In the genomic region with DNA sequence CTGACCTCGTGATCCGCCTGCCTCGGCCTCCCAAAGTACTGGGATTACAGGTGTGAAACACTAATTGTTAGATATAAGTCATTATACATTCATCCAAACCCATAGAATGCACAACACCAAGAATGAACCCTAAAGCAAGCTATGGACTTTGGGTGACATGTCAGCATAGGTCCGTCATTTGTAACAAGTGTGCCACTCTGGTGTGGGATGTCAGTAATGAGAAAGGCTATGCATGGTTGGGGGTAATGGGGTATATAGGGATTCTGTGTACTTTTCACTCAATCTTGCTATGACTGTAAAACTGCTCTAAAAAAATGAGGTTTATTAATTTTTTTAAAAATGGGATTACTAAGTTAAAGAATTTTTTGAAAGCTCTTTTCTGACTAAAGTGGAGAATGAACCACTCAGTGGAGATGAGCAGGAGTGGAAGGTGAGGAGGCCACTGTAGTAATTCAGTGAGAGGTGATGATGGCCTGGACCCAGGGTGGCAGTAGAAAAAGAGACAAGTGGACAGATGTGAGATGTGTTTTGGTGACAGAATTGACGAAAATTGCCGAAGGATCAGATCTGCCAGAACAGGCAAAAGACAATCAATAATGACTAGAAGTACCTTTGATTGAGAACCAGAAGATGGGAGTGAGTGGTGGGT, we compare ENCODE assay signal across 1 cellular context.
TF ChIP-seq lines count a peak whose summit lies in the region.

No MANE protein-coding gene starts in this region.

TF ChIP-seq in GM23338, 12 proteins besides CTCF, POLR2A, EP300 and RAD21 (continued from another document):
- TF ChIP-seq, protein P1, sequence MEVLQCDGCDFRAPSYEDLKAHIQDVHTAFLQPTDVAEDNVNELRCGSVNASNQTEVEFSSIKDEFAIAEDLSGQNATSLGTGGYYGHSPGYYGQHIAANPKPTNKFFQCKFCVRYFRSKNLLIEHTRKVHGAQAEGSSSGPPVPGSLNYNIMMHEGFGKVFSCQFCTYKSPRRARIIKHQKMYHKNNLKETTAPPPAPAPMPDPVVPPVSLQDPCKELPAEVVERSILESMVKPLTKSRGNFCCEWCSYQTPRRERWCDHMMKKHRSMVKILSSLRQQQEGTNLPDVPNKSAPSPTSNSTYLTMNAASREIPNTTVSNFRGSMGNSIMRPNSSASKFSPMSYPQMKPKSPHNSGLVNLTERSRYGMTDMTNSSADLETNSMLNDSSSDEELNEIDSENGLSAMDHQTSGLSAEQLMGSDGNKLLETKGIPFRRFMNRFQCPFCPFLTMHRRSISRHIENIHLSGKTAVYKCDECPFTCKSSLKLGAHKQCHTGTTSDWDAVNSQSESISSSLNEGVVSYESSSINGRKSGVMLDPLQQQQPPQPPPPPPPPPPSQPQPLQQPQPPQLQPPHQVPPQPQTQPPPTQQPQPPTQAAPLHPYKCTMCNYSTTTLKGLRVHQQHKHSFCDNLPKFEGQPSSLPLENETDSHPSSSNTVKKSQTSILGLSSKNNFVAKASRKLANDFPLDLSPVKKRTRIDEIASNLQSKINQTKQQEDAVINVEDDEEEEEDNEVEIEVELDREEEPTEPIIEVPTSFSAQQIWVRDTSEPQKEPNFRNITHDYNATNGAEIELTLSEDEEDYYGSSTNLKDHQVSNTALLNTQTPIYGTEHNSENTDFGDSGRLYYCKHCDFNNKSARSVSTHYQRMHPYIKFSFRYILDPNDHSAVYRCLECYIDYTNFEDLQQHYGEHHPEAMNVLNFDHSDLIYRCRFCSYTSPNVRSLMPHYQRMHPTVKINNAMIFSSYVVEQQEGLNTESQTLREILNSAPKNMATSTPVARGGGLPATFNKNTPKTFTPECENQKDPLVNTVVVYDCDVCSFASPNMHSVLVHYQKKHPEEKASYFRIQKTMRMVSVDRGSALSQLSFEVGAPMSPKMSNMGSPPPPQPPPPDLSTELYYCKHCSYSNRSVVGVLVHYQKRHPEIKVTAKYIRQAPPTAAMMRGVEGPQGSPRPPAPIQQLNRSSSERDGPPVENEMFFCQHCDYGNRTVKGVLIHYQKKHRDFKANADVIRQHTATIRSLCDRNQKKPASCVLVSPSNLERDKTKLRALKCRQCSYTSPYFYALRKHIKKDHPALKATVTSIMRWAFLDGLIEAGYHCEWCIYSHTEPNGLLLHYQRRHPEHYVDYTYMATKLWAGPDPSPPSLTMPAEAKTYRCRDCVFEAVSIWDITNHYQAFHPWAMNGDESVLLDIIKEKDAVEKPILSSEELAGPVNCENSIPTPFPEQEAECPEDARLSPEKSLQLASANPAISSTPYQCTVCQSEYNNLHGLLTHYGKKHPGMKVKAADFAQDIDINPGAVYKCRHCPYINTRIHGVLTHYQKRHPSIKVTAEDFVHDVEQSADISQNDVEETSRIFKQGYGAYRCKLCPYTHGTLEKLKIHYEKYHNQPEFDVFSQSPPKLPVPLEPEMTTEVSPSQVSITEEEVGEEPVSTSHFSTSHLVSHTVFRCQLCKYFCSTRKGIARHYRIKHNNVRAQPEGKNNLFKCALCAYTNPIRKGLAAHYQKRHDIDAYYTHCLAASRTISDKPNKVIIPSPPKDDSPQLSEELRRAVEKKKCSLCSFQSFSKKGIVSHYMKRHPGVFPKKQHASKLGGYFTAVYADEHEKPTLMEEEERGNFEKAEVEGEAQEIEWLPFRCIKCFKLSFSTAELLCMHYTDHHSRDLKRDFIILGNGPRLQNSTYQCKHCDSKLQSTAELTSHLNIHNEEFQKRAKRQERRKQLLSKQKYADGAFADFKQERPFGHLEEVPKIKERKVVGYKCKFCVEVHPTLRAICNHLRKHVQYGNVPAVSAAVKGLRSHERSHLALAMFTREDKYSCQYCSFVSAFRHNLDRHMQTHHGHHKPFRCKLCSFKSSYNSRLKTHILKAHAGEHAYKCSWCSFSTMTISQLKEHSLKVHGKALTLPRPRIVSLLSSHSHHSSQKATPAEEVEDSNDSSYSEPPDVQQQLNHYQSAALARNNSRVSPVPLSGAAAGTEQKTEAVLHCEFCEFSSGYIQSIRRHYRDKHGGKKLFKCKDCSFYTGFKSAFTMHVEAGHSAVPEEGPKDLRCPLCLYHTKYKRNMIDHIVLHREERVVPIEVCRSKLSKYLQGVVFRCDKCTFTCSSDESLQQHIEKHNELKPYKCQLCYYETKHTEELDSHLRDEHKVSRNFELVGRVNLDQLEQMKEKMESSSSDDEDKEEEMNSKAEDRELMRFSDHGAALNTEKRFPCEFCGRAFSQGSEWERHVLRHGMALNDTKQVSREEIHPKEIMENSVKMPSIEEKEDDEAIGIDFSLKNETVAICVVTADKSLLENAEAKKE (CRISPR knock-in tag; IDR thresholded peaks at IDR 0.05) = no peak
- TF ChIP-seq EZH2 (IDR thresholded peaks at IDR 0.05; ENCODE audit: low read depth, unreplicated experiment) (no peak), JUNB (IDR thresholded peaks at IDR 0.05; ENCODE audit: unreplicated experiment) (no peak), NANOG (IDR thresholded peaks at IDR 0.05; ENCODE audit: borderline replicate concordance) (no peak)
- TF ChIP-seq, protein P2, sequence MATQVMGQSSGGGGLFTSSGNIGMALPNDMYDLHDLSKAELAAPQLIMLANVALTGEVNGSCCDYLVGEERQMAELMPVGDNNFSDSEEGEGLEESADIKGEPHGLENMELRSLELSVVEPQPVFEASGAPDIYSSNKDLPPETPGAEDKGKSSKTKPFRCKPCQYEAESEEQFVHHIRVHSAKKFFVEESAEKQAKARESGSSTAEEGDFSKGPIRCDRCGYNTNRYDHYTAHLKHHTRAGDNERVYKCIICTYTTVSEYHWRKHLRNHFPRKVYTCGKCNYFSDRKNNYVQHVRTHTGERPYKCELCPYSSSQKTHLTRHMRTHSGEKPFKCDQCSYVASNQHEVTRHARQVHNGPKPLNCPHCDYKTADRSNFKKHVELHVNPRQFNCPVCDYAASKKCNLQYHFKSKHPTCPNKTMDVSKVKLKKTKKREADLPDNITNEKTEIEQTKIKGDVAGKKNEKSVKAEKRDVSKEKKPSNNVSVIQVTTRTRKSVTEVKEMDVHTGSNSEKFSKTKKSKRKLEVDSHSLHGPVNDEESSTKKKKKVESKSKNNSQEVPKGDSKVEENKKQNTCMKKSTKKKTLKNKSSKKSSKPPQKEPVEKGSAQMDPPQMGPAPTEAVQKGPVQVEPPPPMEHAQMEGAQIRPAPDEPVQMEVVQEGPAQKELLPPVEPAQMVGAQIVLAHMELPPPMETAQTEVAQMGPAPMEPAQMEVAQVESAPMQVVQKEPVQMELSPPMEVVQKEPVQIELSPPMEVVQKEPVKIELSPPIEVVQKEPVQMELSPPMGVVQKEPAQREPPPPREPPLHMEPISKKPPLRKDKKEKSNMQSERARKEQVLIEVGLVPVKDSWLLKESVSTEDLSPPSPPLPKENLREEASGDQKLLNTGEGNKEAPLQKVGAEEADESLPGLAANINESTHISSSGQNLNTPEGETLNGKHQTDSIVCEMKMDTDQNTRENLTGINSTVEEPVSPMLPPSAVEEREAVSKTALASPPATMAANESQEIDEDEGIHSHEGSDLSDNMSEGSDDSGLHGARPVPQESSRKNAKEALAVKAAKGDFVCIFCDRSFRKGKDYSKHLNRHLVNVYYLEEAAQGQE (IDR thresholded peaks at IDR 0.05; ENCODE audit: unreplicated experiment) = no peak
